In genomic region chr1:176559474-176560390, GRCh38 we compare ENCODE assay signal across 8 cellular contexts.
DNase-seq lines count a peak whose midpoint lies in the region; ATAC-seq and TF ChIP-seq lines count a peak whose summit lies in the region.

No MANE protein-coding gene starts in this region.

- no peaks in the 10 kb centered on the region for H3K9me3 Mint-ChIP-seq in activated naive CD8-positive, alpha-beta T cell treated with anti-CD3 and anti-CD28 coated beads, Interleukin-2, amount 50 U/mL, for 24 hours

- TF ChIP-seq POLR2A in sigmoid colon (IDR thresholded peaks at IDR 0.05) = no peak

- in situ Hi-C loops in GM13977 (cut with MboI; ENCODE audit: low pct_unique_long_range_greater_than_20kb, low sequenced_read_pairs, unreplicated experiment) = loop anchor here (10.0 kb wide), 1 partner anchor 325 kb away; no protein-coding TSS in a partner anchor

- peak overlapping the region in 1 of 4 donors; percentile 3 for H3K27ac ChIP-seq in sigmoid colon

- H3K4me3 Mint-ChIP-seq in activated naive CD8-positive, alpha-beta T cell treated with anti-CD3 and anti-CD28 coated beads, Interleukin-2, amount 50 U/mL, for 24 hours = no peak overlapping the region

- TF ChIP-seq CTCF in GM13977 (IDR thresholded peaks at IDR 0.05; ENCODE audit: extremely low read depth, insufficient read depth, missing control alignments) = peak; percentile 79
- peak; percentile 69 to 88 (median 80) for TF ChIP-seq CTCF in sigmoid colon (IDR thresholded peaks at IDR 0.05)

- H3K27ac Mint-ChIP-seq in activated naive CD8-positive, alpha-beta T cell treated with anti-CD3 and anti-CD28 coated beads, Interleukin-2, amount 50 U/mL, for 24 hours = no peak overlapping the region

- no peaks in the 10 kb centered on the region for H3K9me3 ChIP-seq in sigmoid colon

- H3K4me3 ChIP-seq in sigmoid colon = no peak overlapping the region

- H3K27me3 ChIP-seq in sigmoid colon = no peaks in the 10 kb centered on the region

- H3K36me3 ChIP-seq in sigmoid colon = no peaks in the 10 kb centered on the region

- peaks cover 4% of the 10 kb centered on the region for H3K27me3 Mint-ChIP-seq in activated naive CD8-positive, alpha-beta T cell treated with anti-CD3 and anti-CD28 coated beads, Interleukin-2, amount 50 U/mL, for 24 hours

- H3K4me1 ChIP-seq in sigmoid colon = peaks cover 0 to 12% (median 10%) of the 10 kb centered on the region in 4 donors

- H3K4me1 Mint-ChIP-seq in activated naive CD8-positive, alpha-beta T cell treated with anti-CD3 and anti-CD28 coated beads, Interleukin-2, amount 50 U/mL, for 24 hours = no peaks in the 10 kb centered on the region

- intact Hi-C loops in left cardiac atrium (cut with DNase I) = loop anchor here (2.0 to 10.0 kb wide), 5 partner anchors 133 to 321 kb away; no protein-coding TSS in a partner anchor
- intact Hi-C loops in sigmoid colon (cut with DNase I) = loop anchor here (1.0 to 5.0 kb wide), 4 partner anchors 131 to 322 kb away; no protein-coding TSS in a partner anchor

- peak; percentile 68 for ATAC-seq in HG03045 (IDR thresholded peaks at IDR 0.05; ENCODE audit: unreplicated experiment)
- peak; percentile 59 for ATAC-seq in activated naive CD8-positive, alpha-beta T cell treated with anti-CD3 and anti-CD28 coated beads, Interleukin-2, amount 50 U/mL, for 24 hours
- peak; percentile 93 to 97 for ATAC-seq in left cardiac atrium
- ATAC-seq in GM21825 (IDR thresholded peaks at IDR 0.05; ENCODE audit: unreplicated experiment) = no peak

- TF ChIP-seq EP300 in sigmoid colon (IDR thresholded peaks at IDR 0.05) = no peak

- 18 to 21% methylated on average over 10 of the region's 10 CpGs for WGBS in sigmoid colon, 2 donors

- peak in 8 of 14 donors; percentile 1 to 46 (median 22) for DNase-seq in C1 segment of cervical spinal cord (lab: John Stamatoyannopoulos, UW)
- DNase-seq in GM13977 (ENCODE audit: low spot score) = peak; percentile 64
- peak; percentile 7 for DNase-seq in NCI-H226
- DNase-seq in activated naive CD8-positive, alpha-beta T cell treated with anti-CD3 and anti-CD28 coated beads, Interleukin-2, amount 50 U/mL, for 24 hours = peak; percentile 22
- DNase-seq in left cardiac atrium = peak; percentile 46
- peak; percentile 75 for DNase-seq in sigmoid colon

- no peaks in the 10 kb centered on the region for H3K36me3 Mint-ChIP-seq in activated naive CD8-positive, alpha-beta T cell treated with anti-CD3 and anti-CD28 coated beads, Interleukin-2, amount 50 U/mL, for 24 hours (ENCODE audit: low read depth)

Comparison
In these comparisons a context has a peak if more than half of its experiments do, and no peak if none do; other contexts are left out.
1. DNase-seq: peak in every context shown above with its lines; median percentile 75 in sigmoid colon; 64 in GM13977; 46 in left cardiac atrium; 22 in activated naive CD8-positive, alpha-beta T cell treated with anti-CD3 and anti-CD28 coated beads, Interleukin-2, amount 50 U/mL, for 24 hours; 22 in C1 segment of cervical spinal cord; 7 in NCI-H226.